Comparison of ENCODE assay signal across 8 cellular contexts in genomic region chr16:21512280-21513192, GRCh38.
A peak's percentile ranks its signal among the peaks of the same experiment; 100 is the strongest.
DNase-seq lines count a peak whose midpoint lies in the region; ATAC-seq, FAIRE-seq and TF ChIP-seq lines count a peak whose summit lies in the region.
"Not testable (repeated sequence)": the region's sequence is repeated elsewhere in the genome, so short reads cannot be mapped to it uniquely, and the experiment has no call there.

No MANE protein-coding gene starts in this region.

- DNase-seq in D721Med (ENCODE audit: insufficient read length, low spot score) = peak; percentile 28
- DNase-seq in SJSA1 (ENCODE audit: low read depth in 1 of 2, low spot score in 2 of 2) = peak in 1 of 2 experiments; percentile 47
- DNase-seq in activated effector memory CD4-positive, alpha-beta T cell treated with anti-CD3 and anti-CD28 coated beads, Interleukin-2, amount 50 U/mL, for 16 hours = peak; percentile 61
- DNase-seq in left ventricle myocardium superior = peak; percentile 75
- peak; percentile 55 to 61 for DNase-seq in uterus

- not testable (repeated sequence) for H3K9me3 ChIP-seq in SJSA1 (replicated peaks); muscle layer of colon (ENCODE audit: low read length); skeletal muscle tissue (ENCODE audit: control insufficient read depth in 3 of 3, low read length in 3 of 3); uterus

- not testable (repeated sequence) for FAIRE-seq in D721Med (lab: Jason Lieb, UNC)

- H3K9me3 Mint-ChIP-seq in dendritic cell treated with granulocyte-macrophage colony-stimulating factor and Interleukin-4, amounts not matched to agents 40 ng/mL and 50 ng/mL, for 4 days = not testable (repeated sequence)

- H3K4me1 Mint-ChIP-seq in dendritic cell treated with granulocyte-macrophage colony-stimulating factor and Interleukin-4, amounts not matched to agents 40 ng/mL and 50 ng/mL, for 4 days (ENCODE audit: low read depth) = peaks cover 90% of the 10 kb centered on the region

- H3K27me3 ChIP-seq in SJSA1 (replicated peaks); muscle layer of colon (ENCODE audit: control insufficient read depth in 1 of 2, insufficient read depth in 2 of 2, low read length in 2 of 2); skeletal muscle tissue (ENCODE audit: control insufficient read depth in 3 of 3, insufficient read depth in 3 of 3, low read length in 3 of 3); uterus: not testable (repeated sequence)

- TF ChIP-seq POLR2A in uterus (IDR thresholded peaks at IDR 0.05) = not testable (repeated sequence)

- H3K9ac ChIP-seq in muscle layer of colon (ENCODE audit: low read length) = peak overlapping the region; percentile 13
- H3K9ac ChIP-seq in skeletal muscle tissue (ENCODE audit: low read depth in 1 of 3, low read length in 3 of 3) = peak overlapping the region; percentile 55 to 81 (median 70)

- H3K36me3 Mint-ChIP-seq in dendritic cell treated with granulocyte-macrophage colony-stimulating factor and Interleukin-4, amounts not matched to agents 40 ng/mL and 50 ng/mL, for 4 days (ENCODE audit: low read depth) = peaks cover 93% of the 10 kb centered on the region

- not testable (repeated sequence) for TF ChIP-seq CTCF in D721Med (IDR thresholded peaks at IDR 0.05; ENCODE audit: insufficient read depth, missing control alignments); uterus (IDR thresholded peaks at IDR 0.05)

- H3K36me3 ChIP-seq in SJSA1 = peaks cover 61% of the 10 kb centered on the region
- not testable (repeated sequence) for H3K36me3 ChIP-seq in muscle layer of colon (ENCODE audit: insufficient read depth, low read length); skeletal muscle tissue (ENCODE audit: control insufficient read depth in 3 of 3, insufficient read depth in 3 of 3, low read length in 3 of 3); uterus

- peak; percentile 6 for ATAC-seq in left ventricle myocardium superior

- peak overlapping the region; percentile 50 for H3K27ac Mint-ChIP-seq in dendritic cell treated with granulocyte-macrophage colony-stimulating factor and Interleukin-4, amounts not matched to agents 40 ng/mL and 50 ng/mL, for 4 days

- intact Hi-C loops in dendritic cell treated with granulocyte-macrophage colony-stimulating factor and Interleukin-4, amounts not matched to agents 40 ng/mL and 50 ng/mL, for 4 days (cut with micrococcal nuclease); left ventricle myocardium superior (cut with micrococcal nuclease); uterus (cut with DNase I; ENCODE audit: low total_unique reads): not testable (repeated sequence)

- H3K27me3 Mint-ChIP-seq in dendritic cell treated with granulocyte-macrophage colony-stimulating factor and Interleukin-4, amounts not matched to agents 40 ng/mL and 50 ng/mL, for 4 days = not testable (repeated sequence)

- H3K4me3 Mint-ChIP-seq in dendritic cell treated with granulocyte-macrophage colony-stimulating factor and Interleukin-4, amounts not matched to agents 40 ng/mL and 50 ng/mL, for 4 days = not testable (repeated sequence)

- H3K4me3 ChIP-seq in SJSA1, uterus: not testable (repeated sequence)
- H3K4me3 ChIP-seq in muscle layer of colon (ENCODE audit: low read depth in 1 of 2, low read length in 2 of 2) (peak overlapping the region in 1 of 2 donors; percentile 7), skeletal muscle tissue (ENCODE audit: low read length in 3 of 3) (peak overlapping the region; percentile 43 to 61 (median 58))

- H3K4me1 ChIP-seq in SJSA1 (replicated peaks) (peaks cover 32% of the 10 kb centered on the region), muscle layer of colon (ENCODE audit: insufficient read depth, low read length) (peaks cover 83% of the 10 kb centered on the region), skeletal muscle tissue (ENCODE audit: control insufficient read depth in 3 of 3, insufficient read depth in 3 of 3, low read length in 3 of 3) (peaks cover 78 to 85% (median 84%) of the 10 kb centered on the region in 3 donors), uterus (peaks cover 8 to 24% of the 10 kb centered on the region in 2 donors)

- H3K27ac ChIP-seq in SJSA1 = peak overlapping the region; percentile 51
- peak overlapping the region; percentile 61 for H3K27ac ChIP-seq in muscle layer of colon (ENCODE audit: low read depth, low read length)
- peak overlapping the region; percentile 93 for H3K27ac ChIP-seq in skeletal muscle tissue (ENCODE audit: low read depth, low read length)
- peak overlapping the region; percentile 74 to 86 for H3K27ac ChIP-seq in uterus
